ENCODE assay signal across 15 cellular contexts in the genomic region with DNA sequence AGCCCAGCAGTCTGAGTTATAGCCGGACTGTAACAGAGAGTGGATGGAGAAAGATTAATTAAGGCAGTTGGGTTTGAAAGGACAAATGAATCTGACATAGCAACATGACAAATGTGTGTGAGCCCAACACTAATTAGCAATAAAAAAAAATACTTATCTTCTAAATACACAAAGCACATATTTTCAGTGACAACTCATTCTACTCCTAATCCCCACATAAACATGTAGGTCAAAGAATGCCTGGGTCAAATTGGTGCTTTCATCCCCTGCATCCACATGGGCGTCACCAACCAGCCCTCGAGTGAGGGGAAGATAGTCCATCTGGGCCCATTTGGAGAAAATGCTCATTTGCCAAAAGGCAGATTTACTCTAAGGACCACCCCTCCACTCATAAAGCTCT.
DNase-seq lines count a peak whose midpoint lies in the region; ATAC-seq and TF ChIP-seq lines count a peak whose summit lies in the region.
"Had no signal": no experiment of that assay in that cellular context is flagged by ENCODE, and none has a peak within 500 bp of the region (broad histone marks: within the 10 kb centered on the region; RNA-seq: fewer than 3 reads in every experiment).

No MANE protein-coding gene starts in this region.

- 88% methylated on average over 3 of the region's 3 CpGs for WGBS in mammary epithelial cell (ENCODE audit: low coverage, missing lambda C conversion rate)
- 5% methylated on average over 3 of the region's 3 CpGs for WGBS in mesenchymal stem cell

- H3K4me2 ChIP-seq in mammary epithelial cell (ENCODE audit: insufficient read depth, low read depth, low read length): no peak overlapping the region
- no peak overlapping the region for H3K4me2 ChIP-seq in mesenchymal stem cell (ENCODE audit: low read length, poor library complexity, severe bottlenecking)

- H2BK15ac ChIP-seq in mesenchymal stem cell (ENCODE audit: low read depth, poor library complexity, severe bottlenecking): no peak overlapping the region

- H3K27me3 ChIP-seq in mammary epithelial cell (ENCODE audit: insufficient read depth, low read length) (no peaks in the 10 kb centered on the region), mesenchymal stem cell (ENCODE audit: control insufficient read depth in 1 of 2, insufficient read depth in 1 of 2, low read length in 2 of 2) (no peaks in the 10 kb centered on the region)

- H3K36me3 ChIP-seq in mammary epithelial cell (ENCODE audit: insufficient read depth, low read length): no peaks in the 10 kb centered on the region
- H3K36me3 ChIP-seq in mesenchymal stem cell (ENCODE audit: control insufficient read depth in 1 of 2, insufficient read depth in 2 of 2, low read depth in 1 of 2, low read length in 2 of 2): no peaks in the 10 kb centered on the region

- H3K79me1 ChIP-seq in mesenchymal stem cell (replicated peaks; ENCODE audit: low read length, poor library complexity, severe bottlenecking): no peaks in the 10 kb centered on the region

- H2AK5ac ChIP-seq in mesenchymal stem cell (ENCODE audit: low read length, severe bottlenecking): no peak overlapping the region

- H3K4ac ChIP-seq in mesenchymal stem cell (ENCODE audit: low read depth in 1 of 2, low read length in 2 of 2): no peak overlapping the region

- H4K20me1 ChIP-seq in mammary epithelial cell (ENCODE audit: insufficient read depth, low read length): no peaks in the 10 kb centered on the region

- H3K4me3 ChIP-seq in mammary epithelial cell (replicated peaks in 1 of 3; ENCODE audit: insufficient read depth in 1 of 3, low read depth in 2 of 3, low read length in 3 of 3) (no peak overlapping the region), mesenchymal stem cell (ENCODE audit: insufficient read depth in 1 of 2, low read depth in 1 of 2, low read length in 2 of 2) (no peak overlapping the region)

- TF ChIP-seq CTCF in CD14-positive monocyte (IDR thresholded peaks at IDR 0.05) (no peak), HFFc6 (IDR thresholded peaks at IDR 0.05) (no peak), mammary epithelial cell (conservative IDR thresholded peaks at IDR 0.05 in 1 of 2, IDR thresholded peaks at IDR 0.05 in 1 of 2; ENCODE audit: extremely low read depth in 1 of 2, insufficient read depth in 1 of 2, low read depth in 1 of 2, low read length in 2 of 2) (no peak)

- H3K4me1 ChIP-seq in mammary epithelial cell (ENCODE audit: insufficient read depth, low read length) (peaks cover 39% of the 10 kb centered on the region), mesenchymal stem cell (ENCODE audit: control insufficient read depth, insufficient read depth, low read depth, low read length) (no peaks in the 10 kb centered on the region)
- H3K4me1 ChIP-seq: parathyroid adenoma had no signal

- no peaks in the 10 kb centered on the region for H3K79me2 ChIP-seq in mammary epithelial cell (ENCODE audit: insufficient read depth, low read length)
- H3K79me2 ChIP-seq: parathyroid adenoma had no signal

- dilution Hi-C loops in mammary epithelial cell (cut with HindIII; ENCODE audit: low sequenced_read_pairs): no loop called here

- H3K14ac ChIP-seq in mesenchymal stem cell (ENCODE audit: low read length in 2 of 2): no peak overlapping the region

- H3K18ac ChIP-seq in mesenchymal stem cell (ENCODE audit: low read depth in 1 of 2, low read length in 2 of 2): no peak overlapping the region

- no peak overlapping the region for H4K8ac ChIP-seq in mesenchymal stem cell (ENCODE audit: low read length)

- H3K23ac ChIP-seq in mesenchymal stem cell (ENCODE audit: low read length in 2 of 2): no peak overlapping the region

- CTCF ChIA-PET in mammary epithelial cell (lab: Charles Lee; ENCODE audit: low non-redundant PET): no interaction called here

- no peak overlapping the region for H2BK5ac ChIP-seq in mesenchymal stem cell (ENCODE audit: low read depth, low read length, poor library complexity, severe bottlenecking)

- H2BK120ac ChIP-seq in mesenchymal stem cell (ENCODE audit: low read depth, low read length): no peak overlapping the region

- DNase-seq in CD14-positive monocyte (ENCODE audit: low spot score) (no peak), HFFc6 (peak; percentile 47), mammary epithelial cell (no peak), mesenchymal stem cell (peak; percentile 76), hypothalamus (lab: John Stamatoyannopoulos, UW) (no peak), NCI-H1092 treated with DMSO at 0.1 percent for 48 hours (lab: John Stamatoyannopoulos, UW) (no peak)
- DNase-seq: activated naive CD8-positive, alpha-beta T cell treated with anti-CD3 and anti-CD28 coated beads, Interleukin-2, amount 50 U/mL, for 24 hours; cerebellar nuclear complex; MM.1S; stimulated activated CD4-positive, alpha-beta T cell treated with anti-CD3 and anti-CD28 coated beads, Interleukin-12 subunit alpha, Interleukin-12 subunit beta, amount 100 ng/mL, for 4 hours had no signal

- H3K9ac ChIP-seq in mammary epithelial cell (ENCODE audit: insufficient read depth, low read length): no peak overlapping the region
- no peak overlapping the region for H3K9ac ChIP-seq in mesenchymal stem cell (ENCODE audit: low read length)
- H3K9ac ChIP-seq: parathyroid adenoma had no signal

- peak overlapping the region; percentile 69 for H3K27ac ChIP-seq in mammary epithelial cell (ENCODE audit: insufficient read depth, low read depth, low read length)
- H3K27ac ChIP-seq in mesenchymal stem cell (ENCODE audit: low read length, poor library complexity, severe bottlenecking): no peak overlapping the region

- H3K9me3 Mint-ChIP-seq in CD14-positive monocyte (peaks cover 3 to 9% (median 7%) of the 10 kb centered on the region in 7 donors), HFFc6 (no peaks in the 10 kb centered on the region)
- H3K9me3 Mint-ChIP-seq: activated naive CD8-positive, alpha-beta T cell treated with anti-CD3 and anti-CD28 coated beads, Interleukin-2, amount 50 U/mL, for 24 hours; stimulated activated naive CD8-positive, alpha-beta T cell treated with anti-CD3 and anti-CD28 coated beads, Interleukin-15, Interleukin-2, amounts not matched to agents 100 ng/mL and 50 ng/mL, for 24 hours; WTC11 had no signal

- H3K27me3 Mint-ChIP-seq in CD14-positive monocyte (ENCODE audit: low read depth in 3 of 3) (peaks cover 0 to 11% (median 5%) of the 10 kb centered on the region in 3 donors), HFFc6 (ENCODE audit: insufficient read depth) (no peaks in the 10 kb centered on the region; the same call in 1 of the 2 replicates)
- H3K27me3 Mint-ChIP-seq: activated naive CD8-positive, alpha-beta T cell treated with anti-CD3 and anti-CD28 coated beads, Interleukin-2, amount 50 U/mL, for 24 hours; stimulated activated naive CD8-positive, alpha-beta T cell treated with anti-CD3 and anti-CD28 coated beads, Interleukin-15, Interleukin-2, amounts not matched to agents 100 ng/mL and 50 ng/mL, for 24 hours had no signal

- H3K27ac Mint-ChIP-seq in CD14-positive monocyte: peak overlapping the region; percentile 57 to 100 (median 99)
- H3K27ac Mint-ChIP-seq in HFFc6: peak overlapping the region; percentile 76
- H3K27ac Mint-ChIP-seq: activated naive CD8-positive, alpha-beta T cell treated with anti-CD3 and anti-CD28 coated beads, Interleukin-2, amount 50 U/mL, for 24 hours; WTC11 had no signal

- in situ Hi-C loops in mammary epithelial cell (cut with MboI; ENCODE audit: low sequenced_read_pairs in 2 of 2): no loop called here

- H3K4me1 Mint-ChIP-seq in CD14-positive monocyte (peaks cover 67% of the 10 kb centered on the region), HFFc6 (ENCODE audit: low read depth) (peaks cover 37% of the 10 kb centered on the region)

- no peaks in the 10 kb centered on the region for H3K9me3 ChIP-seq in mammary epithelial cell (replicated peaks; ENCODE audit: insufficient read depth, low read length)
- H3K9me3 ChIP-seq in mesenchymal stem cell (ENCODE audit: control insufficient read depth, low read length): no peaks in the 10 kb centered on the region

- H2BK12ac ChIP-seq in mesenchymal stem cell (ENCODE audit: low read length in 2 of 2): no peak overlapping the region

- BruUV-seq in mammary epithelial cell (replicated peaks; lab: Mats Ljungman, UMichigan): no TSS peak

- no peak overlapping the region for H2AFZ ChIP-seq in mammary epithelial cell (ENCODE audit: low read depth, low read length)
- H2AFZ ChIP-seq in mesenchymal stem cell (ENCODE audit: low read depth, low read length): no peak overlapping the region
- H2AFZ ChIP-seq: parathyroid adenoma had no signal

- ATAC-seq in GM18519 (IDR thresholded peaks at IDR 0.05; ENCODE audit: low FRiP score, unreplicated experiment): no peak
- no peak for ATAC-seq in HG02973 (IDR thresholded peaks at IDR 0.05; ENCODE audit: unreplicated experiment)
- ATAC-seq: activated naive CD8-positive, alpha-beta T cell treated with anti-CD3 and anti-CD28 coated beads, Interleukin-2, amount 50 U/mL, for 24 hours; WTC11 had no signal

- H4K91ac ChIP-seq in mesenchymal stem cell (ENCODE audit: low read length): no peak overlapping the region

- intact Hi-C loops in CD14-positive monocyte (cut with micrococcal nuclease) (loop anchor here (10.0 kb wide), 2 partner anchors 191 to 331 kb away; no protein-coding TSS in a partner anchor), mammary epithelial cell (cut with micrococcal nuclease) (loop anchor here (10.0 kb wide), 1 partner anchor 331 kb away; no protein-coding TSS in a partner anchor)

- H3K36me3 Mint-ChIP-seq in CD14-positive monocyte (peaks cover 6 to 16% of the 10 kb centered on the region in 2 donors), HFFc6 (ENCODE audit: low read depth) (no peaks in the 10 kb centered on the region)

- no peak overlapping the region for H3K4me3 Mint-ChIP-seq in CD14-positive monocyte
- no peak overlapping the region for H3K4me3 Mint-ChIP-seq in HFFc6
- H3K4me3 Mint-ChIP-seq: activated naive CD8-positive, alpha-beta T cell treated with anti-CD3 and anti-CD28 coated beads, Interleukin-2, amount 50 U/mL, for 24 hours; stimulated activated naive CD8-positive, alpha-beta T cell treated with anti-CD3 and anti-CD28 coated beads, Interleukin-15, Interleukin-2, amounts not matched to agents 100 ng/mL and 50 ng/mL, for 24 hours; WTC11 had no signal

Comparison
In these comparisons a context has a peak if more than half of its experiments do, and no peak if none do; other contexts are left out.
1. DNase-seq: peak in HFFc6 (single experiment) and mesenchymal stem cell (single experiment); none in CD14-positive monocyte (single experiment), mammary epithelial cell (single experiment), hypothalamus (0 of 51) and NCI-H1092 treated with DMSO at 0.1 percent for 48 hours (single experiment).